8 cellular contexts compared by ENCODE assay signal in the genomic region with DNA sequence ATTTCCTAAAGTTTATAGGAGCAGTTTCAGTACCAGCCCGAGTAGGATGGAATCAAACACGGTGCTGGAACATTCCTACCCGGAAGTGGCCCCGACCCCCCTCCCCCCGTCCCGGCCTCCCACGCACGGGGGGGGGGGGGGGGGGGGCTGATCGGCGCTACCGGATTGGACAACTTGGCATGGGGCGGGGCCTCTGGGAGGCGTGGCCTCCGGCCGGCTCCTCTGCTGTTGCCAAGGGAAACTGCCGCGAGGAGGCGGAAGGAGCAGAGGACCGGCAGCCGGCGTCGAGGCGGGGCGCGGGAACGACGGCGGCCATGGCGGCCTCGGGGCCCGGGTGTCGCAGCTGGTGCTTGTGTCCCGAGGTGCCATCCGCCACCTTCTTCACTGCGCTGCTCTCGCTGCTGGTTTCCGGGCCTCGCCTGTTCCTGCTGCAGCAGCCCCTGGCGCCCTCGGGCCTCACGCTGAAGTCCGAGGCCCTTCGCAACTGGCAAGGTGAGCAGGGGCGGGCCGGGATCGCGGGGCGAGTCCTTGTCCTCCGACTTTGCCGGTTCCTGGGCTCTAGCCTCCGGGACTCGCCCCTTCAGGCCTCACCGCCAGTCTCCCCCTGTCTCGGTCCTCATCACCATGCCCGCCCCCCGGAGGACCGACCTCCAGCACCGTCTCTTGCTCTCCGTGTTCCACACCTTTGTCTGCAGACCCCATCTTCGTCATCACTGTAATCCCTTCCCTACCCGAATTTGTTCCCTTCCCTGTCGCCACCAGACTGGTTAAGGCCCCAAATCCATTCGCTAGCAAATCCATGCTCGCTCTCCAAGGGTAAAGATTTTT. TPM values are rescaled to one million over a fixed set of nuclear protein-coding genes. Genes with fewer than 3 reads are reported as not detected.
DNase-seq lines count a peak whose midpoint lies in the region; ATAC-seq and TF ChIP-seq lines count a peak whose summit lies in the region.

Gene RHBDD2, plus strand, starts transcription at position 266 of the 828 bp plus-strand sequence. Its CDS starts 49 bp downstream, at position 315.

- peak; percentile 83 for ATAC-seq in HG02938 (IDR thresholded peaks at IDR 0.05; ENCODE audit: unreplicated experiment)
- peak; percentile 99 for ATAC-seq in left cardiac atrium
- ATAC-seq in upper lobe of right lung, result peak; percentile 98

- peak within 1 kb of the TSS; percentile 98 for H3K27ac Mint-ChIP-seq in T-helper 1 cell treated with Interleukin-12 subunit alpha and Interleukin-12 subunit beta and Interleukin-4 antibody, amounts not matched to agents 30 μg/mL and 1 μg/mL, for 36 hours
- H3K27ac Mint-ChIP-seq in progenitor cell of endocrine pancreas, result peak within 1 kb of the TSS; percentile 94

- peaks cover 34% of the 10 kb centered on the region for H3K36me3 ChIP-seq in upper lobe of right lung

- intact Hi-C loops in left cardiac atrium (cut with DNase I), result no loop called here
- intact Hi-C loops in upper lobe of right lung (cut with DNase I), result no loop called here

- no peaks in the 10 kb centered on the region for H3K27me3 ChIP-seq in upper lobe of right lung

- TF ChIP-seq POLR2A in GM15510 (IDR thresholded peaks at IDR 0.05; ENCODE audit: borderline replicate concordance, extremely low read depth, insufficient read length), result peak; percentile 94

- peaks cover 21% of the 10 kb centered on the region for H3K4me1 ChIP-seq in upper lobe of right lung

- no peaks in the 10 kb centered on the region for H3K27me3 Mint-ChIP-seq in T-helper 1 cell treated with Interleukin-12 subunit alpha and Interleukin-12 subunit beta and Interleukin-4 antibody, amounts not matched to agents 30 μg/mL and 1 μg/mL, for 36 hours (ENCODE audit: low read depth)
- no peaks in the 10 kb centered on the region for H3K27me3 Mint-ChIP-seq in progenitor cell of endocrine pancreas

- peak within 1 kb of the TSS; percentile 87 for H3K27ac ChIP-seq in upper lobe of right lung

- H3K9me3 Mint-ChIP-seq in T-helper 1 cell treated with Interleukin-12 subunit alpha and Interleukin-12 subunit beta and Interleukin-4 antibody, amounts not matched to agents 30 μg/mL and 1 μg/mL, for 36 hours, result no peaks in the 10 kb centered on the region
- H3K9me3 Mint-ChIP-seq in progenitor cell of endocrine pancreas (ENCODE audit: low read depth), result no peaks in the 10 kb centered on the region

- no peak for TF ChIP-seq CTCF in progenitor cell of endocrine pancreas (IDR thresholded peaks at IDR 0.05; ENCODE audit: unreplicated experiment)
- no peak for TF ChIP-seq CTCF in upper lobe of right lung (IDR thresholded peaks at IDR 0.05)

- H3K4me3 Mint-ChIP-seq in T-helper 1 cell treated with Interleukin-12 subunit alpha and Interleukin-12 subunit beta and Interleukin-4 antibody, amounts not matched to agents 30 μg/mL and 1 μg/mL, for 36 hours, result peak within 1 kb of the TSS; percentile 100
- H3K4me3 Mint-ChIP-seq in progenitor cell of endocrine pancreas (ENCODE audit: low read depth), result peak within 1 kb of the TSS; percentile 94

- DNase-seq in NCI-H1694 treated with DMSO at 0.1 percent for 48 hours (lab: John Stamatoyannopoulos, UW), result peak; percentile 87
- peak; percentile 82 for DNase-seq in amniotic stem cell (lab: John Stamatoyannopoulos, UW)
- peak; percentile 97 for DNase-seq in left cardiac atrium
- peak; percentile 93 for DNase-seq in progenitor cell of endocrine pancreas (ENCODE audit: low spot score, unreplicated experiment)
- peak; percentile 98 for DNase-seq in upper lobe of right lung

- H3K36me3 Mint-ChIP-seq in T-helper 1 cell treated with Interleukin-12 subunit alpha and Interleukin-12 subunit beta and Interleukin-4 antibody, amounts not matched to agents 30 μg/mL and 1 μg/mL, for 36 hours (ENCODE audit: low read depth), result peaks cover 30% of the 10 kb centered on the region
- peaks cover 9% of the 10 kb centered on the region for H3K36me3 Mint-ChIP-seq in progenitor cell of endocrine pancreas (ENCODE audit: insufficient read depth)

- peaks cover 24% of the 10 kb centered on the region for H3K4me1 Mint-ChIP-seq in T-helper 1 cell treated with Interleukin-12 subunit alpha and Interleukin-12 subunit beta and Interleukin-4 antibody, amounts not matched to agents 30 μg/mL and 1 μg/mL, for 36 hours (ENCODE audit: low read depth)
- peaks cover 17% of the 10 kb centered on the region for H3K4me1 Mint-ChIP-seq in progenitor cell of endocrine pancreas (ENCODE audit: low read depth)

- no peaks in the 10 kb centered on the region for H3K9me3 ChIP-seq in upper lobe of right lung

- H3K4me3 ChIP-seq in upper lobe of right lung, result peak within 1 kb of the TSS; percentile 99

RNA-seq across cellular contexts. Expression of gene RHBDD2, which starts in this region (rescaled TPM):
- total RNA-seq in left cardiac atrium (10 to 100 TPM; 26.5 to 41.8 TPM), progenitor cell of endocrine pancreas (62.9 and 64.6 TPM in 2 replicates), upper lobe of right lung (68.6 TPM)

Comparison
In these comparisons a context has a peak if more than half of its experiments do, and no peak if none do; other contexts are left out.
1. Peak in every context shown above with its lines: DNase-seq, ATAC-seq, H3K4me3 ChIP-seq and H3K27ac ChIP-seq.